ENCODE assay signal across 14 cellular contexts in genomic region chr16:11024333-11025053, GRCh38.
DNase-seq lines count a peak whose midpoint lies in the region; ATAC-seq and TF ChIP-seq lines count a peak whose summit lies in the region.
"Had no signal": no experiment of that assay in that cellular context is flagged by ENCODE, and none has a peak within 500 bp of the region (broad histone marks: within the 10 kb centered on the region; RNA-seq: fewer than 3 reads in every experiment).

No MANE protein-coding gene starts in this region.

- WGBS in trophoblast cell (ENCODE audit: extremely low coverage, insufficient coverage, insufficient read length), result no CpG with 5 or more reads among the region's 9 CpGs

- H3K27me3 Mint-ChIP-seq in activated CD4-positive, alpha-beta T cell treated with anti-CD3 and anti-CD28 coated beads for 36 hours, result no peaks in the 10 kb centered on the region
- no peaks in the 10 kb centered on the region for H3K27me3 Mint-ChIP-seq in activated CD8-positive, alpha-beta T cell treated with anti-CD3 and anti-CD28 coated beads for 36 hours

- no peak overlapping the region for H3K18ac ChIP-seq in trophoblast cell (ENCODE audit: low read length)

- peak overlapping the region; percentile 2 for H3K14ac ChIP-seq in trophoblast cell (ENCODE audit: low read length)

- no peaks in the 10 kb centered on the region for H3K9me3 ChIP-seq in trophoblast cell (ENCODE audit: insufficient read depth, low read depth, low read length)
- H3K9me3 ChIP-seq: gastrocnemius medialis, SJSA1 had no signal

- no peak overlapping the region for H3K4me2 ChIP-seq in trophoblast cell (ENCODE audit: low read length)

- peak; percentile 53 for ATAC-seq in activated CD4-positive, alpha-beta T cell treated with anti-CD3 and anti-CD28 coated beads for 36 hours
- peak; percentile 40 for ATAC-seq in HG02759 (IDR thresholded peaks at IDR 0.05; ENCODE audit: unreplicated experiment)
- ATAC-seq in activated CD8-positive, alpha-beta T cell treated with anti-CD3 and anti-CD28 coated beads for 36 hours, result peak; percentile 15
- no peak for ATAC-seq in HG03135 (IDR thresholded peaks at IDR 0.05; ENCODE audit: unreplicated experiment)
- ATAC-seq: gastrocnemius medialis had no signal

- H3K4me1 Mint-ChIP-seq in activated CD4-positive, alpha-beta T cell treated with anti-CD3 and anti-CD28 coated beads for 36 hours, result peaks cover 19% of the 10 kb centered on the region
- peaks cover 12% of the 10 kb centered on the region for H3K4me1 Mint-ChIP-seq in activated CD8-positive, alpha-beta T cell treated with anti-CD3 and anti-CD28 coated beads for 36 hours (ENCODE audit: low read depth)

- H3K4ac ChIP-seq in trophoblast cell (ENCODE audit: low read depth, low read length), result no peak overlapping the region

- no peak overlapping the region for H3K4me3 Mint-ChIP-seq in activated CD4-positive, alpha-beta T cell treated with anti-CD3 and anti-CD28 coated beads for 36 hours
- H3K4me3 Mint-ChIP-seq in activated CD8-positive, alpha-beta T cell treated with anti-CD3 and anti-CD28 coated beads for 36 hours, result no peak overlapping the region
- H3K4me3 Mint-ChIP-seq: nephron had no signal

- peaks cover 20% of the 10 kb centered on the region for H3K9me3 Mint-ChIP-seq in activated CD4-positive, alpha-beta T cell treated with anti-CD3 and anti-CD28 coated beads for 36 hours (ENCODE audit: low read depth)
- H3K9me3 Mint-ChIP-seq in activated CD8-positive, alpha-beta T cell treated with anti-CD3 and anti-CD28 coated beads for 36 hours, result peaks cover 15% of the 10 kb centered on the region

- H3K36me3 Mint-ChIP-seq in activated CD4-positive, alpha-beta T cell treated with anti-CD3 and anti-CD28 coated beads for 36 hours (ENCODE audit: low read depth), result peaks cover 77% of the 10 kb centered on the region
- H3K36me3 Mint-ChIP-seq in activated CD8-positive, alpha-beta T cell treated with anti-CD3 and anti-CD28 coated beads for 36 hours (ENCODE audit: low read depth), result peaks cover 66% of the 10 kb centered on the region

- no peak overlapping the region for H4K12ac ChIP-seq in trophoblast cell (ENCODE audit: low read depth, low read length)

- H2BK120ac ChIP-seq in trophoblast cell (ENCODE audit: insufficient read depth, low read length, poor library complexity), result no peak overlapping the region

- H3K79me1 ChIP-seq in trophoblast cell (ENCODE audit: low read length), result no peaks in the 10 kb centered on the region

- no peaks in the 10 kb centered on the region for H3K27me3 ChIP-seq in trophoblast cell (ENCODE audit: insufficient read depth, low read length)
- no peaks in the 10 kb centered on the region for H3K27me3 ChIP-seq in H7 (ENCODE audit: control insufficient read depth, insufficient read depth, low read length)
- H3K27me3 ChIP-seq in dorsolateral prefrontal cortex, result no peaks in the 10 kb centered on the region
- H3K27me3 ChIP-seq: gastrocnemius medialis, SJSA1, tibial nerve had no signal

- H3K9ac ChIP-seq in trophoblast cell (ENCODE audit: low read length), result no peak overlapping the region

- CTCF ChIA-PET in activated CD4-positive, alpha-beta T cell treated with anti-CD3 and anti-CD28 coated beads for 36 hours (lab: Charles Lee), result interaction anchor here (0.8 to 1.5 kb wide), 2 partner anchors 71 to 229 kb away, joined by 3 to 6 read pairs; no protein-coding TSS in a partner anchor
- CTCF ChIA-PET in activated CD8-positive, alpha-beta T cell treated with anti-CD3 and anti-CD28 coated beads for 36 hours (lab: Charles Lee), result interaction anchor here (1.3 to 2.4 kb wide), 2 partner anchors 11 to 60 kb away, joined by 3 to 5 read pairs; no protein-coding TSS in a partner anchor

- H3K36me3 ChIP-seq in trophoblast cell (ENCODE audit: control insufficient read depth in 1 of 2, insufficient read depth in 2 of 2, low read length in 2 of 2) (peaks cover 11 to 15% of the 10 kb centered on the region in 2 experiments), H7 (replicated peaks; ENCODE audit: control insufficient read depth, insufficient read depth, low read length) (peaks cover 1% of the 10 kb centered on the region)

- no peak for DNase-seq in activated CD4-positive, alpha-beta T cell treated with anti-CD3 and anti-CD28 coated beads for 36 hours
- DNase-seq in activated CD4-positive, alpha-beta T cell treated with anti-CD3 and anti-CD28 coated beads, Interleukin-2, amount 50 U/mL, for 1 hour, result no peak
- no peak for DNase-seq in activated CD8-positive, alpha-beta T cell treated with anti-CD3 and anti-CD28 coated beads for 36 hours
- no peak for DNase-seq in trophoblast cell
- no peak for DNase-seq in H7
- DNase-seq in dorsolateral prefrontal cortex, result no peak
- DNase-seq: gastrocnemius medialis, NCI-H146, NCI-H748 treated with DMSO at 0.1 percent for 48 hours had no signal

- peaks cover 8 to 9% of the 10 kb centered on the region in 2 experiments for H3K4me1 ChIP-seq in trophoblast cell (ENCODE audit: control insufficient read depth in 1 of 2, insufficient read depth in 2 of 2, low read length in 2 of 2)
- H3K4me1 ChIP-seq: gastrocnemius medialis had no signal

- no peak overlapping the region for H2BK5ac ChIP-seq in trophoblast cell (ENCODE audit: low read depth, low read length, poor library complexity)

- POLR2A ChIA-PET in activated CD4-positive, alpha-beta T cell treated with anti-CD3 and anti-CD28 coated beads for 36 hours (lab: Charles Lee), result interaction anchor here (1.2 kb wide), 1 partner anchor 201 kb away, joined by 5 read pairs; no protein-coding TSS in a partner anchor
- POLR2A ChIA-PET in activated CD8-positive, alpha-beta T cell treated with anti-CD3 and anti-CD28 coated beads for 36 hours (lab: Charles Lee), result interaction anchor here (1.0 to 1.8 kb wide), 3 partner anchors 9 to 15 kb away, joined by 3 to 5 read pairs (median 4); no protein-coding TSS in a partner anchor

- H3K27ac Mint-ChIP-seq in activated CD4-positive, alpha-beta T cell treated with anti-CD3 and anti-CD28 coated beads for 36 hours, result peak overlapping the region; percentile 81
- H3K27ac Mint-ChIP-seq in activated CD8-positive, alpha-beta T cell treated with anti-CD3 and anti-CD28 coated beads for 36 hours, result peak overlapping the region; percentile 59
- H3K27ac Mint-ChIP-seq: nephron had no signal

- intact Hi-C loops in activated CD4-positive, alpha-beta T cell treated with anti-CD3 and anti-CD28 coated beads for 36 hours (cut with DNase I, micrococcal nuclease), result loop anchor here (1.0 to 2.0 kb wide), 2 partner anchors 36 to 70 kb away; no protein-coding TSS in a partner anchor
- intact Hi-C loops in activated CD8-positive, alpha-beta T cell treated with anti-CD3 and anti-CD28 coated beads for 36 hours (cut with micrococcal nuclease), result loop anchor here (2.0 kb wide), 1 partner anchor 56 kb away; no protein-coding TSS in a partner anchor
- intact Hi-C loops in dorsolateral prefrontal cortex (cut with DNase I), result no loop called here

- H3K4me3 ChIP-seq in trophoblast cell (ENCODE audit: low read depth, low read length) (no peak overlapping the region), H7 (ENCODE audit: insufficient read depth, low read depth, low read length) (no peak overlapping the region), dorsolateral prefrontal cortex (no peak overlapping the region)
- H3K4me3 ChIP-seq: gastrocnemius medialis, SJSA1, tibial nerve had no signal

- no peak overlapping the region for H3K27ac ChIP-seq in trophoblast cell (ENCODE audit: low read depth, low read length)
- no peak overlapping the region for H3K27ac ChIP-seq in dorsolateral prefrontal cortex
- H3K27ac ChIP-seq: gastrocnemius medialis, SJSA1, tibial nerve had no signal

- no peak for TF ChIP-seq CTCF in activated CD8-positive, alpha-beta T cell treated with anti-CD3 and anti-CD28 coated beads for 36 hours (IDR thresholded peaks at IDR 0.05)
- TF ChIP-seq CTCF in dorsolateral prefrontal cortex (IDR thresholded peaks at IDR 0.05 in 54 of 56, conservative IDR thresholded peaks at IDR 0.05 in 2 of 56; ENCODE audit: low read depth in 1 of 56, partially characterized antibody in 56 of 56), result no peak

- H3K23ac ChIP-seq in trophoblast cell (ENCODE audit: low read length), result no peak overlapping the region

- H3K79me2 ChIP-seq in trophoblast cell (ENCODE audit: control insufficient read depth, insufficient read depth, low read length, poor library complexity), result no peaks in the 10 kb centered on the region

- peak overlapping the region; percentile 29 for H2BK12ac ChIP-seq in trophoblast cell (ENCODE audit: low read length)

- H2AK5ac ChIP-seq in trophoblast cell (ENCODE audit: low read length), result no peak overlapping the region

- no peak overlapping the region for H4K91ac ChIP-seq in trophoblast cell (ENCODE audit: low read depth, low read length)

- no peak overlapping the region for H2AFZ ChIP-seq in trophoblast cell (ENCODE audit: insufficient read depth, low read length, poor library complexity)

- H4K8ac ChIP-seq in trophoblast cell (ENCODE audit: low read depth, low read length), result no peak overlapping the region

Comparison
In these comparisons a context has a peak if more than half of its experiments do, and no peak if none do; other contexts are left out.
1. intact Hi-C loops: an anchor here in activated CD4-positive, alpha-beta T cell treated with anti-CD3 and anti-CD28 coated beads for 36 hours (1.0 to 2.0 kb wide) and activated CD8-positive, alpha-beta T cell treated with anti-CD3 and anti-CD28 coated beads for 36 hours (2.0 kb wide); none called in dorsolateral prefrontal cortex.